1 cellular context compared by ENCODE assay signal in genomic region chr11:35968386-35969088, GRCh38.
TF ChIP-seq lines count a peak whose summit lies in the region.

No MANE protein-coding gene starts in this region.

TF ChIP-seq in IMR-90, 13 proteins besides CTCF, POLR2A, EP300 and RAD21:
- no peak for TF ChIP-seq MAZ (IDR thresholded peaks at IDR 0.05; ENCODE audit: borderline replicate concordance, low read depth, low read length)
- TF ChIP-seq ELK1 (IDR thresholded peaks at IDR 0.05; ENCODE audit: borderline replicate concordance, low read depth, low read length), result no peak
- no peak for TF ChIP-seq MXI1 (IDR thresholded peaks at IDR 0.05; ENCODE audit: borderline replicate concordance, low read depth, low read length)
- TF ChIP-seq BHLHE40 (IDR thresholded peaks at IDR 0.05; ENCODE audit: low read depth, low read length), result no peak
- TF ChIP-seq CHD1 (IDR thresholded peaks at IDR 0.05; ENCODE audit: low read depth, low read length), result no peak
- TF ChIP-seq NFE2L2 (IDR thresholded peaks at IDR 0.05; ENCODE audit: low read depth, low read length), result no peak
- no peak for TF ChIP-seq USF2 (IDR thresholded peaks at IDR 0.05; ENCODE audit: low read depth, low read length)
- no peak for TF ChIP-seq SMC3 (IDR thresholded peaks at IDR 0.05; ENCODE audit: low read depth, low read length)
- no peak for TF ChIP-seq FOS (IDR thresholded peaks at IDR 0.05; ENCODE audit: low read depth, low read length)
- TF ChIP-seq RCOR1 (IDR thresholded peaks at IDR 0.05; ENCODE audit: insufficient replicate concordance, low read length), result no peak
- no peak for TF ChIP-seq CEBPB (IDR thresholded peaks at IDR 0.05; ENCODE audit: low read depth, low read length)
